ENCODE assay signal across 1 cellular context in genomic region chr16:15961060-15961511, GRCh38.
TF ChIP-seq lines count a peak whose summit lies in the region.

No MANE protein-coding gene starts in this region.

TF ChIP-seq in GM23338, 12 proteins besides CTCF, POLR2A, EP300 and RAD21 (continued from another document):
- TF ChIP-seq, protein P1, sequence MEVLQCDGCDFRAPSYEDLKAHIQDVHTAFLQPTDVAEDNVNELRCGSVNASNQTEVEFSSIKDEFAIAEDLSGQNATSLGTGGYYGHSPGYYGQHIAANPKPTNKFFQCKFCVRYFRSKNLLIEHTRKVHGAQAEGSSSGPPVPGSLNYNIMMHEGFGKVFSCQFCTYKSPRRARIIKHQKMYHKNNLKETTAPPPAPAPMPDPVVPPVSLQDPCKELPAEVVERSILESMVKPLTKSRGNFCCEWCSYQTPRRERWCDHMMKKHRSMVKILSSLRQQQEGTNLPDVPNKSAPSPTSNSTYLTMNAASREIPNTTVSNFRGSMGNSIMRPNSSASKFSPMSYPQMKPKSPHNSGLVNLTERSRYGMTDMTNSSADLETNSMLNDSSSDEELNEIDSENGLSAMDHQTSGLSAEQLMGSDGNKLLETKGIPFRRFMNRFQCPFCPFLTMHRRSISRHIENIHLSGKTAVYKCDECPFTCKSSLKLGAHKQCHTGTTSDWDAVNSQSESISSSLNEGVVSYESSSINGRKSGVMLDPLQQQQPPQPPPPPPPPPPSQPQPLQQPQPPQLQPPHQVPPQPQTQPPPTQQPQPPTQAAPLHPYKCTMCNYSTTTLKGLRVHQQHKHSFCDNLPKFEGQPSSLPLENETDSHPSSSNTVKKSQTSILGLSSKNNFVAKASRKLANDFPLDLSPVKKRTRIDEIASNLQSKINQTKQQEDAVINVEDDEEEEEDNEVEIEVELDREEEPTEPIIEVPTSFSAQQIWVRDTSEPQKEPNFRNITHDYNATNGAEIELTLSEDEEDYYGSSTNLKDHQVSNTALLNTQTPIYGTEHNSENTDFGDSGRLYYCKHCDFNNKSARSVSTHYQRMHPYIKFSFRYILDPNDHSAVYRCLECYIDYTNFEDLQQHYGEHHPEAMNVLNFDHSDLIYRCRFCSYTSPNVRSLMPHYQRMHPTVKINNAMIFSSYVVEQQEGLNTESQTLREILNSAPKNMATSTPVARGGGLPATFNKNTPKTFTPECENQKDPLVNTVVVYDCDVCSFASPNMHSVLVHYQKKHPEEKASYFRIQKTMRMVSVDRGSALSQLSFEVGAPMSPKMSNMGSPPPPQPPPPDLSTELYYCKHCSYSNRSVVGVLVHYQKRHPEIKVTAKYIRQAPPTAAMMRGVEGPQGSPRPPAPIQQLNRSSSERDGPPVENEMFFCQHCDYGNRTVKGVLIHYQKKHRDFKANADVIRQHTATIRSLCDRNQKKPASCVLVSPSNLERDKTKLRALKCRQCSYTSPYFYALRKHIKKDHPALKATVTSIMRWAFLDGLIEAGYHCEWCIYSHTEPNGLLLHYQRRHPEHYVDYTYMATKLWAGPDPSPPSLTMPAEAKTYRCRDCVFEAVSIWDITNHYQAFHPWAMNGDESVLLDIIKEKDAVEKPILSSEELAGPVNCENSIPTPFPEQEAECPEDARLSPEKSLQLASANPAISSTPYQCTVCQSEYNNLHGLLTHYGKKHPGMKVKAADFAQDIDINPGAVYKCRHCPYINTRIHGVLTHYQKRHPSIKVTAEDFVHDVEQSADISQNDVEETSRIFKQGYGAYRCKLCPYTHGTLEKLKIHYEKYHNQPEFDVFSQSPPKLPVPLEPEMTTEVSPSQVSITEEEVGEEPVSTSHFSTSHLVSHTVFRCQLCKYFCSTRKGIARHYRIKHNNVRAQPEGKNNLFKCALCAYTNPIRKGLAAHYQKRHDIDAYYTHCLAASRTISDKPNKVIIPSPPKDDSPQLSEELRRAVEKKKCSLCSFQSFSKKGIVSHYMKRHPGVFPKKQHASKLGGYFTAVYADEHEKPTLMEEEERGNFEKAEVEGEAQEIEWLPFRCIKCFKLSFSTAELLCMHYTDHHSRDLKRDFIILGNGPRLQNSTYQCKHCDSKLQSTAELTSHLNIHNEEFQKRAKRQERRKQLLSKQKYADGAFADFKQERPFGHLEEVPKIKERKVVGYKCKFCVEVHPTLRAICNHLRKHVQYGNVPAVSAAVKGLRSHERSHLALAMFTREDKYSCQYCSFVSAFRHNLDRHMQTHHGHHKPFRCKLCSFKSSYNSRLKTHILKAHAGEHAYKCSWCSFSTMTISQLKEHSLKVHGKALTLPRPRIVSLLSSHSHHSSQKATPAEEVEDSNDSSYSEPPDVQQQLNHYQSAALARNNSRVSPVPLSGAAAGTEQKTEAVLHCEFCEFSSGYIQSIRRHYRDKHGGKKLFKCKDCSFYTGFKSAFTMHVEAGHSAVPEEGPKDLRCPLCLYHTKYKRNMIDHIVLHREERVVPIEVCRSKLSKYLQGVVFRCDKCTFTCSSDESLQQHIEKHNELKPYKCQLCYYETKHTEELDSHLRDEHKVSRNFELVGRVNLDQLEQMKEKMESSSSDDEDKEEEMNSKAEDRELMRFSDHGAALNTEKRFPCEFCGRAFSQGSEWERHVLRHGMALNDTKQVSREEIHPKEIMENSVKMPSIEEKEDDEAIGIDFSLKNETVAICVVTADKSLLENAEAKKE (CRISPR knock-in tag; IDR thresholded peaks at IDR 0.05): no peak
